In the genomic region with DNA sequence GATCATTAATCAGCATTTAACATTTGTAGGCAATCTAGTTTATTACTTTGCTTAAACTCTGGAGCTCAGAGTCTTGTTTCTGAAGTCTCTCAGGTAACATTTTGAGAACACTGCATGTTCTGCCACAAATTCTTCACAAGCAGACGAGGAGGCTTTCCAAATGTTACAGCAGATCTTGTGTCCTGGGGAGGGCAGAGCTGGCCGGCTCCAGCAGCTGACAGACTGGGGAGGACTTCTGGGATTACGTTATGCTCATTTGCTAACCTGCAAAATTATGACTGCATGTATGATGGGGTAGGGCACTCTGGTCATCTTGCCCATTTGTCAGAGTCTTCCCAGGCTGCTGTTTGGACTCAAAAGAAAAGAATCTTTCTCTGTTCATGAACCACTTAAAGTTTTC, we compare ENCODE assay signal across 24 cellular contexts. TPM values are rescaled to one million over a fixed set of nuclear protein-coding genes. Genes with fewer than 3 reads are reported as not detected.
"Had no signal": no experiment of that assay in that cellular context is flagged by ENCODE, and none has a peak within 500 bp of the region (broad histone marks: within the 10 kb centered on the region; RNA-seq: fewer than 3 reads in every experiment).

No MANE protein-coding gene starts in this region.

- H2AFZ ChIP-seq: neural progenitor cell had no signal

- H3K27ac Mint-ChIP-seq: natural killer cell; neural progenitor cell; stimulated activated effector memory CD8-positive, alpha-beta T cell treated with anti-CD3 and anti-CD28 coated beads, Interleukin-12 subunit alpha, Interleukin-12 subunit beta, amount 100 ng/mL, for 72 hours had no signal

- H3K4me3 Mint-ChIP-seq: central memory CD8-positive, alpha-beta T cell; natural killer cell; neural progenitor cell; stimulated activated effector memory CD8-positive, alpha-beta T cell treated with anti-CD3 and anti-CD28 coated beads, Interleukin-12 subunit alpha, Interleukin-12 subunit beta, amount 100 ng/mL, for 72 hours had no signal

- H3K36me3 Mint-ChIP-seq: natural killer cell; stimulated activated effector memory CD8-positive, alpha-beta T cell treated with anti-CD3 and anti-CD28 coated beads, Interleukin-12 subunit alpha, Interleukin-12 subunit beta, amount 100 ng/mL, for 72 hours had no signal

- H3K27me3 ChIP-seq: dorsolateral prefrontal cortex, gastrocnemius medialis, neural progenitor cell, right atrium auricular region, testis, tibial artery, upper lobe of left lung had no signal

- H3K9me3 ChIP-seq: gastrocnemius medialis, lower lobe of right lung, prostate gland, testis, upper lobe of left lung had no signal

- H3K4me1 Mint-ChIP-seq: central memory CD8-positive, alpha-beta T cell; natural killer cell; stimulated activated effector memory CD8-positive, alpha-beta T cell treated with anti-CD3 and anti-CD28 coated beads, Interleukin-12 subunit alpha, Interleukin-12 subunit beta, amount 100 ng/mL, for 72 hours had no signal

- H3K27ac ChIP-seq: dorsolateral prefrontal cortex, epithelial cell of prostate, gastrocnemius medialis, left ventricle myocardium inferior, lower lobe of right lung, neural progenitor cell, prostate gland, right atrium auricular region, testis, tibial artery, upper lobe of left lung had no signal

- H3K4me3 ChIP-seq: dorsolateral prefrontal cortex, gastrocnemius medialis, left ventricle myocardium inferior, lower lobe of right lung, neural progenitor cell, prostate gland, right atrium auricular region, testis, tibial artery, upper lobe of left lung had no signal

- H3K4me1 ChIP-seq: gastrocnemius medialis, lower lobe of right lung, right atrium auricular region, upper lobe of left lung had no signal

- H3K9ac ChIP-seq: neural progenitor cell had no signal

- H3K4me2 ChIP-seq: neural progenitor cell had no signal

- H3K27me3 Mint-ChIP-seq: central memory CD8-positive, alpha-beta T cell had no signal

- DNase-seq: effector CD4-positive, alpha-beta T cell; foreskin fibroblast; gastrocnemius medialis; left cardiac atrium; left ventricle myocardium inferior; lower lobe of right lung; natural killer cell; stimulated activated CD4-positive, alpha-beta T cell treated with anti-CD3 and anti-CD28 coated beads, Interleukin-2, amount 100 ng/mL, for 24 hours; stimulated activated CD4-positive, alpha-beta T cell treated with anti-CD3 and anti-CD28 coated beads, Interleukin-4, amount 100 ng/mL, for 24 hours; stimulated activated naive CD8-positive, alpha-beta T cell treated with anti-CD3 and anti-CD28 coated beads, Interleukin-15, Interleukin-2, amounts not matched to agents 100 U/mL and 50 U/mL, for 24 hours; testis; tibial artery; upper lobe of left lung had no signal

- H3K36me3 ChIP-seq: gastrocnemius medialis, left ventricle myocardium inferior, lower lobe of right lung, neural progenitor cell, prostate gland, right atrium auricular region, tibial artery, upper lobe of left lung had no signal

- ATAC-seq: esophagus mucosa; gastrocnemius medialis; left cardiac atrium; lower lobe of right lung; natural killer cell; sciatic nerve; stimulated activated effector memory CD8-positive, alpha-beta T cell treated with anti-CD3 and anti-CD28 coated beads, Interleukin-12 subunit alpha, Interleukin-12 subunit beta, amount 100 ng/mL, for 72 hours; stimulated activated naive CD8-positive, alpha-beta T cell treated with anti-CD3 and anti-CD28 coated beads, Interleukin-15, Interleukin-2, amounts not matched to agents 100 U/mL and 50 U/mL, for 24 hours had no signal

RNA-seq across cellular contexts. Expression of a gene that starts 50.6 kb away (rescaled TPM):
- total RNA-seq: glomerular endothelial cell, mononuclear cell, natural killer cell had no signal
